Comparison of ENCODE assay signal across 8 cellular contexts in genomic region chr12:65168606-65169310, GRCh38. TPM values are rescaled to one million over a fixed set of nuclear protein-coding genes. Genes with fewer than 3 reads are reported as not detected.
DNase-seq lines count a peak whose midpoint lies in the region; ATAC-seq, FAIRE-seq and TF ChIP-seq lines count a peak whose summit lies in the region.

No MANE protein-coding gene starts in this region.

- ATAC-seq in heart right ventricle = peak in 1 of 8 donors; percentile 6
- peak in 1 of 4 donors; percentile 3 for ATAC-seq in pancreas

- H3K27ac ChIP-seq in heart right ventricle = peak overlapping the region; percentile 91 to 98 (median 96)
- peak overlapping the region; percentile 95 to 98 (median 96) for H3K27ac ChIP-seq in pancreas

- H3K9me3 Mint-ChIP-seq in endothelial cell (ENCODE audit: unreplicated experiment) = no peaks in the 10 kb centered on the region

- peak overlapping the region; percentile 72 to 99 (median 94) for H3K4me3 ChIP-seq in heart right ventricle
- peak overlapping the region; percentile 82 to 99 (median 94) for H3K4me3 ChIP-seq in pancreas

- no peak for DNase-seq in heart right ventricle
- no peak for DNase-seq in cardiac septum (ENCODE audit: low spot score)
- DNase-seq in OCI-M1 (lab: John Stamatoyannopoulos, UW) = peak; percentile 76
- no peak for DNase-seq in endothelial cell (ENCODE audit: low spot score)
- no peak for DNase-seq in pancreas
- DNase-seq in mucosa of gallbladder (ENCODE audit: low spot score) = no peak
- no peak for DNase-seq in GDM1 (lab: John Stamatoyannopoulos, UW)
- no peak for DNase-seq in inferior parietal cortex (ENCODE audit: extremely low spot score)

- no peaks in the 10 kb centered on the region for H3K36me3 Mint-ChIP-seq in endothelial cell (ENCODE audit: low read depth, unreplicated experiment)

- FAIRE-seq in pancreas (lab: Jason Lieb, UNC) = no peak

- peaks cover 0 to 43% (median 36%) of the 10 kb centered on the region in 9 donors for H3K4me1 ChIP-seq in heart right ventricle
- peaks cover 20 to 33% (median 20%) of the 10 kb centered on the region in 3 donors for H3K4me1 ChIP-seq in pancreas

- H3K27me3 Mint-ChIP-seq in endothelial cell (ENCODE audit: unreplicated experiment) = peaks cover 11% of the 10 kb centered on the region

- 12 to 14% methylated on average over 9 of the region's 9 CpGs for WGBS in heart right ventricle, 2 donors
- WGBS in pancreas, 2 donors = 6% methylated on average over 9 of the region's 9 CpGs

- H3K27me3 ChIP-seq in heart right ventricle (peaks cover 0 to 8% (median 0%) of the 10 kb centered on the region in 7 donors), pancreas (no peaks in the 10 kb centered on the region)

- intact Hi-C loops in heart right ventricle (cut with DNase I) = no loop called here
- intact Hi-C loops in cardiac septum (cut with DNase I) = loop anchor here (10.0 kb wide), 1 partner anchor 764 kb away; the partner anchor contains the start of gene XPOT
- intact Hi-C loops in pancreas (cut with DNase I) = no loop called here

- peak overlapping the region; percentile 97 for H3K4me3 Mint-ChIP-seq in endothelial cell (ENCODE audit: unreplicated experiment)

- peaks cover 18% of the 10 kb centered on the region for H3K4me1 Mint-ChIP-seq in endothelial cell (ENCODE audit: unreplicated experiment)

- H3K9me3 ChIP-seq in heart right ventricle = no peaks in the 10 kb centered on the region
- no peaks in the 10 kb centered on the region for H3K9me3 ChIP-seq in pancreas

- peak overlapping the region; percentile 92 for H3K27ac Mint-ChIP-seq in endothelial cell (ENCODE audit: unreplicated experiment)

- TF ChIP-seq CTCF in heart right ventricle (IDR thresholded peaks at IDR 0.05) (no peak), endothelial cell (IDR thresholded peaks at IDR 0.05; ENCODE audit: unreplicated experiment) (no peak), pancreas (IDR thresholded peaks at IDR 0.05) (no peak)

- peaks cover 0 to under 1% (median 0%) of the 10 kb centered on the region in 9 donors for H3K36me3 ChIP-seq in heart right ventricle
- H3K36me3 ChIP-seq in pancreas = no peaks in the 10 kb centered on the region

RNA-seq across cellular contexts. Expression of gene LEMD3, which starts 0.6 kb away (rescaled TPM):
- 10 to 100 TPM; 10.1 to 16.3 (median 12.1) TPM for total RNA-seq in heart right ventricle
- 10 to 100 TPM in 1 of 2 donors, 1 to 10 TPM in 1; 4.5 to 11.9 TPM for polyA plus RNA-seq in heart right ventricle
- 17.2 TPM for total RNA-seq in cardiac septum
- total RNA-seq in endothelial cell (ENCODE audit: unreplicated experiment) = 22.1 TPM
- total RNA-seq in pancreas = 10 to 100 TPM; 11.5 to 21.2 (median 13.7) TPM
- polyA plus RNA-seq in pancreas = 10 to 100 TPM in 1 of 2 donors, 1 to 10 TPM in 1; 5.5 to 10.2 TPM
- total RNA-seq in mucosa of gallbladder = 27.7 TPM

RNA-seq across cellular contexts. Expression of gene WIF1, which starts 47.7 kb away (rescaled TPM):
- total RNA-seq in heart right ventricle (not detected), cardiac septum (0.13 TPM), endothelial cell (ENCODE audit: unreplicated experiment) (not detected), pancreas (under 1 TPM in 4 of 6 donors, not detected in 2; 0.08 to 0.69 (median 0.28) TPM), mucosa of gallbladder (0.81 TPM)
- polyA plus RNA-seq in heart right ventricle (under 1 TPM; 0.04 to 0.22 TPM), pancreas (under 1 TPM in 1 of 2 donors, not detected in 1; 0.52 TPM)
